ENCODE assay signal across 9 cellular contexts in genomic region chr5:154287136-154287535, GRCh38.
DNase-seq lines count a peak whose midpoint lies in the region; FAIRE-seq and TF ChIP-seq lines count a peak whose summit lies in the region.
"Had no signal": no experiment of that assay in that cellular context is flagged by ENCODE, and none has a peak within 500 bp of the region (broad histone marks: within the 10 kb centered on the region; RNA-seq: fewer than 3 reads in every experiment).

No MANE protein-coding gene starts in this region.

- DNase-seq in SIG-M5 treated with dmso at 0.1 percent for 504 hours (lab: John Stamatoyannopoulos, UW; ENCODE audit: unreplicated experiment) (peak; percentile 35), SIG-M5 (lab: John Stamatoyannopoulos, UW) (no peak), H1 (ENCODE audit: low read depth in 1 of 2, low spot score in 2 of 2) (peak in 1 of 2 experiments; percentile 38), lung microvascular endothelial cell (ENCODE audit: low read depth in 2 of 2) (peak; percentile 65 to 95), vagina (ENCODE audit: extremely low spot score in 2 of 2) (peak in 1 of 2 donors; percentile 65), DMS 273 treated with DMSO at 0.1 percent for 48 hours (lab: John Stamatoyannopoulos, UW) (no peak), superior temporal gyrus (ENCODE audit: extremely low spot score) (no peak)
- DNase-seq in activated naive CD4-positive, alpha-beta T cell (lab: John Stamatoyannopoulos, UW): no peak

- no peak overlapping the region for H3K9ac ChIP-seq in H1 (replicated peaks in 1 of 4; ENCODE audit: extremely low read depth in 1 of 4, low read depth in 3 of 4, low read length in 3 of 4)

- TF ChIP-seq POLR2A in H1 (IDR thresholded peaks at IDR 0.05; ENCODE audit: control extremely low read depth in 1 of 2, low read depth in 2 of 2, low read length in 2 of 2) (no peak), vagina (IDR thresholded peaks at IDR 0.05) (no peak)

- no peak overlapping the region for H3K56ac ChIP-seq in H1 (replicated peaks; ENCODE audit: insufficient read length, low read depth, low read length)

- no peaks in the 10 kb centered on the region for H3K79me2 ChIP-seq in H1 (ENCODE audit: control insufficient read depth in 1 of 2, insufficient read depth in 2 of 2, low read length in 2 of 2)

- peak overlapping the region; percentile 20; the same call in 1 of the 2 replicates for H2AK5ac ChIP-seq in H1 (ENCODE audit: low read depth, low read length)

- TF ChIP-seq RAD21 in H1 (IDR thresholded peaks at IDR 0.05 in 1 of 2, conservative IDR thresholded peaks at IDR 0.05 in 1 of 2; ENCODE audit: low read depth in 2 of 2, low read length in 2 of 2): no peak

- intact Hi-C loops in vagina (cut with DNase I): no loop called here

- no peak overlapping the region for H3K4ac ChIP-seq in H1 (replicated peaks; ENCODE audit: insufficient read length, low read depth, low read length)

- H3K36me3 ChIP-seq in H1 (ENCODE audit: control insufficient read depth in 2 of 4, insufficient read depth in 4 of 4, low read length in 3 of 4) (no peaks in the 10 kb centered on the region), vagina (no peaks in the 10 kb centered on the region)

- 0 out of 2 replicates have a peak overlapping the region, but pooled peaks have one; percentile 8 for H2BK5ac ChIP-seq in H1 (ENCODE audit: low read depth, low read length)

- H3K14ac ChIP-seq in H1 (ENCODE audit: insufficient read length): no peak overlapping the region

- POLR2A ChIA-PET in H1 (lab: Charles Lee; ENCODE audit: partially characterized antibody): no interaction called here

- H3K23ac ChIP-seq in H1 (ENCODE audit: insufficient read length): no peak overlapping the region

- no peak overlapping the region for H4K91ac ChIP-seq in H1 (replicated peaks; ENCODE audit: insufficient read length, low read length)

- H3K23me2 ChIP-seq in H1 (ENCODE audit: low read depth, low read length): no peaks in the 10 kb centered on the region

- H3K79me1 ChIP-seq in H1 (ENCODE audit: low read depth, low read length): no peaks in the 10 kb centered on the region

- H2BK15ac ChIP-seq in H1 (ENCODE audit: low read length): no peak overlapping the region

- CTCF ChIA-PET in H1 (lab: Charles Lee; ENCODE audit: partially characterized antibody): interaction anchor here (1.1 to 1.4 kb wide), 3 partner anchors 10 to 90 kb away, joined by 3 read pairs; no protein-coding TSS in a partner anchor

- H2AFZ ChIP-seq in H1 (ENCODE audit: low read length): no peak overlapping the region

- FAIRE-seq in H1 (lab: Jason Lieb, UNC): no peak
- FAIRE-seq: A204.1 had no signal

- H3K27ac ChIP-seq in H1 (ENCODE audit: low read depth, low read length) (peak overlapping the region; percentile 30; the same call in 1 of the 2 replicates), vagina (peak overlapping the region; percentile 18)

- H3K9me3 ChIP-seq in H1 (ENCODE audit: insufficient read depth in 2 of 2, low read depth in 1 of 2, low read length in 1 of 2) (no peaks in the 10 kb centered on the region), vagina (no peaks in the 10 kb centered on the region)

- no peak overlapping the region for H4K5ac ChIP-seq in H1 (ENCODE audit: insufficient read length, low read depth, low read length)

- no peak overlapping the region for H4K8ac ChIP-seq in H1 (ENCODE audit: extremely low read depth, insufficient read depth, low read length)

- H3K4me3 ChIP-seq in H1 (ENCODE audit: extremely low read depth in 1 of 4, insufficient read depth in 2 of 4, low read depth in 3 of 4, low read length in 4 of 4): no peak overlapping the region
- H3K4me3 ChIP-seq in vagina: no peak overlapping the region

- peak in 1 of 2 experiments; percentile 42; a peak in 1 of 3 replicates for TF ChIP-seq EP300 in H1 (IDR thresholded peaks at IDR 0.05; ENCODE audit: borderline replicate concordance in 1 of 2, low read depth in 2 of 2, low read length in 2 of 2)

- 58% methylated on average over 5 of the region's 5 CpGs; no CpG with 5 or more reads in 1 of the 2 experiments for WGBS in H1 (ENCODE audit: extremely low coverage in 1 of 2, insufficient coverage in 1 of 2, insufficient read length in 1 of 2, insufficient replicate concordance in 2 of 2, low coverage in 1 of 2, low lambda C conversion rate in 2 of 2, missing lambda C conversion rate in 1 of 2), 2 experiments

- H4K20me1 ChIP-seq in H1 (replicated peaks in 1 of 2; ENCODE audit: control insufficient read depth in 1 of 2, insufficient read depth in 2 of 2, low read length in 2 of 2): no peaks in the 10 kb centered on the region

- no peak overlapping the region for H2BK20ac ChIP-seq in H1 (ENCODE audit: low read length)

- H3K18ac ChIP-seq in H1 (ENCODE audit: extremely low read depth, low read length): no peak overlapping the region

- peak overlapping the region; percentile 61; the same call in 1 of the 2 replicates for H2BK12ac ChIP-seq in H1 (ENCODE audit: low read depth, low read length)

- H3K4me1 ChIP-seq in H1 (replicated peaks in 1 of 4; ENCODE audit: control insufficient read depth in 3 of 4, insufficient read depth in 4 of 4, low read length in 3 of 4) (peaks cover 5 to 14% (median 12%) of the 10 kb centered on the region in 4 experiments; a peak in 6 of 7 replicates), vagina (peaks cover 23% of the 10 kb centered on the region)

- no peak overlapping the region for H2BK120ac ChIP-seq in H1 (replicated peaks; ENCODE audit: low read depth, low read length)

- peak overlapping the region in 1 of 2 experiments; percentile 54; a peak in 2 of 4 replicates for H3K4me2 ChIP-seq in H1 (ENCODE audit: insufficient read depth in 1 of 2, low read depth in 2 of 2, low read length in 2 of 2)

- TF ChIP-seq CTCF in H1 (IDR thresholded peaks at IDR 0.05; ENCODE audit: control extremely low read depth in 1 of 3, insufficient read depth in 1 of 3, low read depth in 1 of 3, low read length in 3 of 3): no peak
- no peak for TF ChIP-seq CTCF in vagina (IDR thresholded peaks at IDR 0.05)

- H3K27me3 ChIP-seq in H1 (replicated peaks in 1 of 4; ENCODE audit: control insufficient read depth in 3 of 4, extremely low read depth in 1 of 4, insufficient read depth in 3 of 4, low read length in 3 of 4) (no peaks in the 10 kb centered on the region), vagina (no peaks in the 10 kb centered on the region)

TF ChIP-seq in H1, 55 proteins besides CTCF, POLR2A, EP300 and RAD21:
- peak; percentile 74 for TF ChIP-seq SP1 (IDR thresholded peaks at IDR 0.05; ENCODE audit: low read depth, low read length)
- TF ChIP-seq BRCA1 (IDR thresholded peaks at IDR 0.05; ENCODE audit: low read depth, low read length): no peak
- peak; percentile 93 for TF ChIP-seq TEAD4 (IDR thresholded peaks at IDR 0.05; ENCODE audit: low read depth, low read length)

Comparison
In these comparisons a context has a peak if more than half of its experiments do, and no peak if none do; other contexts are left out.
1. DNase-seq: peak in SIG-M5 treated with dmso at 0.1 percent for 504 hours (single experiment) and lung microvascular endothelial cell (2 of 2); none in SIG-M5 (single experiment), DMS 273 treated with DMSO at 0.1 percent for 48 hours (single experiment), activated naive CD4-positive, alpha-beta T cell (0 of 4) and superior temporal gyrus (single experiment).